Comparison of ENCODE assay signal across 10 cellular contexts in genomic region chr15:52228928-52229327, GRCh38. TPM values are rescaled to one million over a fixed set of nuclear protein-coding genes. Genes with fewer than 3 reads are reported as not detected.
A peak's percentile ranks its signal among the peaks of the same experiment; 100 is the strongest.
DNase-seq lines count a peak whose midpoint lies in the region; ATAC-seq, FAIRE-seq and TF ChIP-seq lines count a peak whose summit lies in the region.
"Had no signal": no experiment of that assay in that cellular context is flagged by ENCODE, and none has a peak within 500 bp of the region (broad histone marks: within the 10 kb centered on the region; RNA-seq: fewer than 3 reads in every experiment).

No MANE protein-coding gene starts in this region.

- CTCF ChIA-PET in GM12878 (lab: Yijun Ruan, JAX): interaction anchor here (0.7 to 13.5 kb wide), 15 partner anchors 9 to 506 kb away, joined by 3 to 235 read pairs (median 6); partner anchors contain the start of gene GNB5

- SMC1A ChIA-PET in GM12878 (lab: Charles Lee; ENCODE audit: uncharacterized antibody, unreplicated experiment): interaction anchor here (1.2 to 8.5 kb wide), 12 partner anchors 6 to 452 kb away, joined by 3 to 93 read pairs (median 16); partner anchors contain the start of gene LEO1

- no peak overlapping the region for H3K9ac ChIP-seq in GM12878 (ENCODE audit: control insufficient read depth, insufficient read depth, low read length)

- H3K27ac ChIP-seq in GM12878 (ENCODE audit: control insufficient read depth, insufficient read depth): 0 out of 2 replicates have a peak overlapping the region, but pooled peaks have one; percentile 7
- H3K27ac ChIP-seq in testis: no peak overlapping the region

- no peak for TF ChIP-seq POLR2A in GM12878 (IDR thresholded peaks at IDR 0.05; ENCODE audit: low read depth, low read length)
- no peak for TF ChIP-seq POLR2A in testis (IDR thresholded peaks at IDR 0.05)

- peak; percentile 30 for ATAC-seq in HG03432 (IDR thresholded peaks at IDR 0.05; ENCODE audit: unreplicated experiment)
- no peak for ATAC-seq in GM12878
- peak; percentile 88 for ATAC-seq in mucosa of descending colon

- H3K27me3 ChIP-seq in GM12878 (replicated peaks in 1 of 2; ENCODE audit: control insufficient read depth in 2 of 2, insufficient read depth in 2 of 2, low read length in 1 of 2): no peaks in the 10 kb centered on the region
- no peaks in the 10 kb centered on the region for H3K27me3 ChIP-seq in testis

- H3K36me3 ChIP-seq in GM12878 (ENCODE audit: control insufficient read depth in 2 of 2, insufficient read depth in 2 of 2, low read length in 1 of 2) (no peaks in the 10 kb centered on the region), mucosa of descending colon (ENCODE audit: low read depth) (peaks cover 2% of the 10 kb centered on the region), testis (ENCODE audit: low read depth, missing control alignments) (no peaks in the 10 kb centered on the region)

- POLR2A ChIA-PET in GM12878 (lab: Charles Lee): no interaction called here

- 25% methylated on average over 8 of the region's 8 CpGs for WGBS in GM12878 (ENCODE audit: insufficient coverage, insufficient replicate concordance, low lambda C conversion rate, missing lambda C conversion rate)
- 71 to 73% methylated on average over 8 of the region's 8 CpGs for WGBS in testis, 2 donors

- no peaks in the 10 kb centered on the region for H4K20me1 ChIP-seq in GM12878 (ENCODE audit: control insufficient read depth, insufficient read depth)

- H3K4me1 ChIP-seq in GM12878 (ENCODE audit: control insufficient read depth, insufficient read depth, low read length) (peaks cover 38% of the 10 kb centered on the region), mucosa of descending colon (ENCODE audit: low read depth) (peaks cover 7% of the 10 kb centered on the region), testis (no peaks in the 10 kb centered on the region)

- RAD21 ChIA-PET in GM12878 (lab: Charles Lee; ENCODE audit: unreplicated experiment): interaction anchor here (0.7 to 5.7 kb wide), 6 partner anchors 12 to 208 kb away, joined by 3 to 43 read pairs (median 4); no protein-coding TSS in a partner anchor

- FAIRE-seq in GM12878 (lab: Jason Lieb, UNC): no peak

- no TSS peak for BruUV-seq in GM12878 (replicated peaks; lab: Mats Ljungman, UMichigan)

- no peaks in the 10 kb centered on the region for H3K79me2 ChIP-seq in GM12878 (ENCODE audit: control insufficient read depth, insufficient read depth, low read length)

- TF ChIP-seq CTCF in GM12878 (IDR thresholded peaks at IDR 0.05 in 2 of 3, conservative IDR thresholded peaks at IDR 0.05 in 1 of 3; ENCODE audit: control insufficient read depth in 2 of 3, extremely low read depth in 1 of 3, insufficient read depth in 1 of 3, low read depth in 3 of 3, low read length in 3 of 3): no peak
- no peak for TF ChIP-seq CTCF in mucosa of descending colon (IDR thresholded peaks at IDR 0.05)
- no peak for TF ChIP-seq CTCF in GM10266 (IDR thresholded peaks at IDR 0.05; ENCODE audit: control insufficient read depth, insufficient read depth, low read depth, missing control alignments)
- TF ChIP-seq CTCF in testis (IDR thresholded peaks at IDR 0.05): no peak

- in situ Hi-C loops in GM12878 (cut with MboI): loop anchor here (5.0 kb wide), 1 partner anchor 252 kb away; no protein-coding TSS in a partner anchor

- intact Hi-C loops in GM12878 (cut with micrococcal nuclease; ENCODE audit: unreplicated experiment) (no loop called here), mucosa of descending colon (cut with DNase I, micrococcal nuclease) (no loop called here), testis (cut with DNase I; ENCODE audit: low total_unique reads) (no loop called here)

- H2AFZ ChIP-seq in GM12878 (ENCODE audit: control insufficient read depth, low read depth, low read length): peak overlapping the region; percentile 64

- H3K4me3 ChIP-seq in GM12878 (no peak overlapping the region), mucosa of descending colon (no peak overlapping the region), testis (no peak overlapping the region)

- H3K9me3 ChIP-seq in GM12878 (replicated peaks; ENCODE audit: control insufficient read depth, insufficient read depth, low read length) (no peaks in the 10 kb centered on the region), mucosa of descending colon (no peaks in the 10 kb centered on the region), testis (no peaks in the 10 kb centered on the region)

- no peak for TF ChIP-seq RAD21 in GM12878 (IDR thresholded peaks at IDR 0.05; ENCODE audit: insufficient read depth, low read depth, low read length)

- H3K4me2 ChIP-seq in GM12878 (ENCODE audit: control insufficient read depth, insufficient read depth): no peak overlapping the region; the same call in 1 of the 2 replicates

- peak; percentile 48 for DNase-seq in EL
- DNase-seq in GM12878 (ENCODE audit: low read depth, low spot score): no peak
- DNase-seq in mucosa of descending colon: peak; percentile 76 to 91 (median 86)
- DNase-seq in GM10266 (ENCODE audit: extremely low spot score): no peak
- DNase-seq in NCI-H2029 treated with DMSO at 0.1 percent for 48 hours (lab: John Stamatoyannopoulos, UW): no peak
- no peak for DNase-seq in testis
- DNase-seq in NCI-H1930 (lab: John Stamatoyannopoulos, UW): no peak
- DNase-seq: activated naive CD4-positive, alpha-beta T cell treated with anti-CD3 and anti-CD28 coated beads, Interleukin-2, amount 10 ng/mL, durations not matched to agents 7 days and 5 days; DMS153 had no signal

- TF ChIP-seq EP300 in GM12878 (IDR thresholded peaks at IDR 0.05; ENCODE audit: borderline replicate concordance in 1 of 2, control insufficient read depth in 1 of 2, low read depth in 2 of 2, low read length in 2 of 2): no peak

TF ChIP-seq in GM12878, 131 proteins besides CTCF, POLR2A, EP300 and RAD21 (continues in another document):
- TF ChIP-seq IKZF2 (IDR thresholded peaks at IDR 0.05) (no peak), IRF5 (IDR thresholded peaks at IDR 0.05; ENCODE audit: borderline replicate concordance) (no peak), ZBED1 (IDR thresholded peaks at IDR 0.05; ENCODE audit: borderline replicate concordance) (no peak), BHLHE40 (IDR thresholded peaks at IDR 0.05; ENCODE audit: borderline replicate concordance in 1 of 2, low read depth in 2 of 2, low read length in 1 of 2) (0 out of 4 replicates have a peak, but pooled peaks of 1 of the 2 experiments have one; percentile 20), RELB (IDR thresholded peaks at IDR 0.05; ENCODE audit: low read depth) (no peak), CREB1 (IDR thresholded peaks at IDR 0.05; ENCODE audit: low read depth) (0 out of 2 replicates have a peak, but pooled peaks have one; percentile 32), RFX5 (IDR thresholded peaks at IDR 0.05; ENCODE audit: low read depth, low read length) (no peak), HDAC2 (IDR thresholded peaks at IDR 0.05) (no peak), EED (IDR thresholded peaks at IDR 0.05; ENCODE audit: low read depth) (no peak), ZNF217 (IDR thresholded peaks at IDR 0.05) (no peak), CBX3 (IDR thresholded peaks at IDR 0.05; ENCODE audit: borderline replicate concordance, low read depth) (no peak), BRCA1 (IDR thresholded peaks at IDR 0.05; ENCODE audit: low read depth, low read length) (no peak)

RNA-seq across cellular contexts. Expression of gene GNB5, which starts 37.7 kb away (rescaled TPM):
- total RNA-seq in GM12878 (2013; cell fraction: nucleolus; rRNA removed): 24.0 and 28.5 TPM in 2 replicates
- total RNA-seq in GM12878 (2014; rRNA removed): 16.8 and 18.4 TPM in 2 replicates
- 10.0 and 10.4 TPM in 2 replicates for total RNA-seq in GM12878 (2014; rRNA removed; fragmentation: Illumina TruSeq; extraction: Trizol)
- 16.8 and 16.9 TPM in 2 replicates for total RNA-seq in GM12878 (2021)
- polyA plus RNA-seq in GM12878 (2011; ENCODE audit: low read depth): 6.4 TPM
- polyA plus RNA-seq in GM12878 (2011; rRNA removed): 11.3 and 14.6 TPM in 2 replicates
- 17.2 and 19.4 TPM in 2 replicates for polyA plus RNA-seq in GM12878 (2011; cell fraction: cytosol; rRNA removed)
- 10.7 and 15.2 TPM in 2 replicates for polyA plus RNA-seq in GM12878 (2011; cell fraction: nucleus; rRNA removed)
- polyA plus RNA-seq in GM12878 (2012): 10.1 and 11.5 TPM in 2 replicates
- 10.4 and 10.6 TPM in 2 replicates for polyA plus RNA-seq in GM12878 (2014; fragmentation: Illumina TruSeq; extraction: Trizol)
- 1 to 10 TPM; 2.4 to 4.7 TPM for polyA plus RNA-seq in GM12878 (2014; fragmentation: Nextera tagmentation; extraction: Ambion mirVana)
- 15.8 and 15.9 TPM in 2 replicates for polyA plus RNA-seq in GM12878 (2014; rRNA removed)
- 10 to 100 TPM; 23.4 to 25.9 TPM for polyA plus RNA-seq in GM12878 (2016; fragmentation: Nextera tagmentation; extraction: Ambion mirVana)
- polyA minus RNA-seq in GM12878 (2011; rRNA and poly(A)+ RNA removed): 19.8 and 21.5 TPM in 2 replicates
- 5.9 and 9.5 TPM in 2 replicates for polyA minus RNA-seq in GM12878 (2011; cell fraction: cytosol; rRNA and poly(A)+ RNA removed)
- polyA minus RNA-seq in GM12878 (2011; cell fraction: nucleus; rRNA and poly(A)+ RNA removed): 8.0 and 14.6 TPM in 2 replicates
- total RNA-seq in mucosa of descending colon: 10 to 100 TPM in 1 of 3 donors, 1 to 10 TPM in 2; 5.5 to 23.0 (median 6.3) TPM
- 10 to 100 TPM; 65.4 to 82.3 TPM for total RNA-seq in testis
- 37.1 TPM for polyA plus RNA-seq in testis (ENCODE audit: insufficient read depth, low read depth, low replicate concordance)

Comparison
In these comparisons a context has a peak if more than half of its experiments do, and no peak if none do; other contexts are left out.
1. DNase-seq: peak in EL (single experiment) and mucosa of descending colon (3 of 3); none in GM12878 (single experiment), GM10266 (single experiment), NCI-H2029 treated with DMSO at 0.1 percent for 48 hours (single experiment), testis (single experiment) and NCI-H1930 (0 of 2).